In genomic region chr20:17896771-17897369, GRCh38 we compare ENCODE assay signal across 11 cellular contexts.
DNase-seq lines count a peak whose midpoint lies in the region; ATAC-seq, FAIRE-seq and TF ChIP-seq lines count a peak whose summit lies in the region.
"Had no signal": no experiment of that assay in that cellular context is flagged by ENCODE, and none has a peak within 500 bp of the region (broad histone marks: within the 10 kb centered on the region; RNA-seq: fewer than 3 reads in every experiment).

No MANE protein-coding gene starts in this region.

- DNase-seq in GM12891 (ENCODE audit: insufficient read length, low spot score) (no peak), brain microvascular endothelial cell (no peak), C1 segment of cervical spinal cord (lab: John Stamatoyannopoulos, UW) (no peak), NCI-H146 treated with DMSO at 0.1 percent for 48 hours (lab: John Stamatoyannopoulos, UW; ENCODE audit: unreplicated experiment) (no peak)
- DNase-seq in activated T-helper 1 cell treated with anti-CD3 and anti-CD28 coated beads, Interleukin-12 subunit alpha, Interleukin-12 subunit beta, Interleukin-2, Interleukin-4 antibody, amounts not matched to agents 30 ng/mL and 10 ng/mL and 1 ng/mL, durations not matched to agents 14 hours and 24 hours and 36 hours (ENCODE audit: low spot score) = no peak
- DNase-seq: effector memory CD8-positive, alpha-beta T cell; NCI-H510A had no signal

- no peaks in the 10 kb centered on the region for H3K36me3 ChIP-seq in brain microvascular endothelial cell (replicated peaks)

- no peak for TF ChIP-seq CTCF in nephron (IDR thresholded peaks at IDR 0.05; ENCODE audit: unreplicated experiment in 3 of 3)
- TF ChIP-seq CTCF in brain microvascular endothelial cell (IDR thresholded peaks at IDR 0.05; ENCODE audit: low read depth, low read length, missing control alignments) = no peak

- peaks cover 29% of the 10 kb centered on the region for H3K4me1 Mint-ChIP-seq in activated T-helper 1 cell treated with anti-CD3 and anti-CD28 coated beads, Interleukin-12 subunit alpha, Interleukin-12 subunit beta, Interleukin-2, Interleukin-4 antibody, amounts not matched to agents 30 ng/mL and 10 ng/mL and 1 ng/mL, durations not matched to agents 14 hours and 24 hours and 36 hours (ENCODE audit: low read depth)
- H3K4me1 Mint-ChIP-seq in nephron = peaks cover 45% of the 10 kb centered on the region

- intact Hi-C loops in activated T-helper 1 cell treated with anti-CD3 and anti-CD28 coated beads, Interleukin-12 subunit alpha, Interleukin-12 subunit beta, Interleukin-2, Interleukin-4 antibody, amounts not matched to agents 30 ng/mL and 10 ng/mL and 1 ng/mL, durations not matched to agents 14 hours and 24 hours and 36 hours (cut with micrococcal nuclease) = loop anchor here (2.0 to 5.0 kb wide), 5 partner anchors 62 to 390 kb away; partner anchors contain the start of genes KAT14, PET117 and ZNF133

- in situ Hi-C loops in brain microvascular endothelial cell (cut with HindIII; ENCODE audit: low pct_ligation_motif_present, low sequenced_read_pairs) = no loop called here

- no peaks in the 10 kb centered on the region for H3K9me3 Mint-ChIP-seq in activated T-helper 1 cell treated with anti-CD3 and anti-CD28 coated beads, Interleukin-12 subunit alpha, Interleukin-12 subunit beta, Interleukin-2, Interleukin-4 antibody, amounts not matched to agents 30 ng/mL and 10 ng/mL and 1 ng/mL, durations not matched to agents 14 hours and 24 hours and 36 hours
- peaks cover 7% of the 10 kb centered on the region for H3K9me3 Mint-ChIP-seq in nephron
- H3K9me3 Mint-ChIP-seq: effector memory CD8-positive, alpha-beta T cell had no signal

- H3K36me3 Mint-ChIP-seq in activated T-helper 1 cell treated with anti-CD3 and anti-CD28 coated beads, Interleukin-12 subunit alpha, Interleukin-12 subunit beta, Interleukin-2, Interleukin-4 antibody, amounts not matched to agents 30 ng/mL and 10 ng/mL and 1 ng/mL, durations not matched to agents 14 hours and 24 hours and 36 hours (ENCODE audit: low read depth) = no peaks in the 10 kb centered on the region
- no peaks in the 10 kb centered on the region for H3K36me3 Mint-ChIP-seq in nephron (ENCODE audit: low read depth)

- H3K27me3 ChIP-seq in brain microvascular endothelial cell (replicated peaks) = no peaks in the 10 kb centered on the region

- no peak overlapping the region for H3K4me3 ChIP-seq in brain microvascular endothelial cell (ENCODE audit: low read depth, low read length)

- no peak overlapping the region for H3K27ac ChIP-seq in brain microvascular endothelial cell

- FAIRE-seq in GM12891 (lab: Jason Lieb, UNC) = peak; percentile 76
- FAIRE-seq: HTR-8/SVneo had no signal

- peaks cover 31% of the 10 kb centered on the region for H3K27me3 Mint-ChIP-seq in activated T-helper 1 cell treated with anti-CD3 and anti-CD28 coated beads, Interleukin-12 subunit alpha, Interleukin-12 subunit beta, Interleukin-2, Interleukin-4 antibody, amounts not matched to agents 30 ng/mL and 10 ng/mL and 1 ng/mL, durations not matched to agents 14 hours and 24 hours and 36 hours (ENCODE audit: insufficient read depth)
- H3K27me3 Mint-ChIP-seq in nephron (ENCODE audit: low read depth) = no peaks in the 10 kb centered on the region

- no peak overlapping the region for H3K4me3 Mint-ChIP-seq in activated T-helper 1 cell treated with anti-CD3 and anti-CD28 coated beads, Interleukin-12 subunit alpha, Interleukin-12 subunit beta, Interleukin-2, Interleukin-4 antibody, amounts not matched to agents 30 ng/mL and 10 ng/mL and 1 ng/mL, durations not matched to agents 14 hours and 24 hours and 36 hours
- peak overlapping the region in 2 of 3 experiments; percentile 37 to 43 for H3K4me3 Mint-ChIP-seq in nephron

- ATAC-seq in GM21825 (IDR thresholded peaks at IDR 0.05; ENCODE audit: unreplicated experiment) (peak; percentile 42), GM19035 (IDR thresholded peaks at IDR 0.05; ENCODE audit: unreplicated experiment) (no peak)
- ATAC-seq: effector memory CD8-positive, alpha-beta T cell had no signal

- H3K27ac Mint-ChIP-seq in activated T-helper 1 cell treated with anti-CD3 and anti-CD28 coated beads, Interleukin-12 subunit alpha, Interleukin-12 subunit beta, Interleukin-2, Interleukin-4 antibody, amounts not matched to agents 30 ng/mL and 10 ng/mL and 1 ng/mL, durations not matched to agents 14 hours and 24 hours and 36 hours = peak overlapping the region; percentile 6
- H3K27ac Mint-ChIP-seq in nephron = peak overlapping the region; percentile 91 to 92 (median 91)
- H3K27ac Mint-ChIP-seq: effector memory CD8-positive, alpha-beta T cell had no signal

- no peak for TF ChIP-seq POLR2A in GM12891 (IDR thresholded peaks at IDR 0.05; ENCODE audit: low read depth, low read length)

TF ChIP-seq in GM12891, 5 proteins besides CTCF, POLR2A, EP300 and RAD21:
- no peak for TF ChIP-seq POLR2AphosphoS5 (IDR thresholded peaks at IDR 0.05; ENCODE audit: low read depth, low read length)
- TF ChIP-seq TAF1 (IDR thresholded peaks at IDR 0.05; ENCODE audit: low read depth, low read length) = no peak
- no peak for TF ChIP-seq PAX5 (IDR thresholded peaks at IDR 0.05; ENCODE audit: insufficient read depth, low read length, severe bottlenecking)
- TF ChIP-seq POU2F2 (IDR thresholded peaks at IDR 0.05; ENCODE audit: low read depth, low read length) = no peak
- TF ChIP-seq SPI1 (IDR thresholded peaks at IDR 0.05; ENCODE audit: low read depth, low read length) = no peak
